8 cellular contexts compared by ENCODE assay signal in genomic region chr22:25447689-25448434, GRCh38.
A peak's percentile ranks its signal among the peaks of the same experiment; 100 is the strongest.
DNase-seq lines count a peak whose midpoint lies in the region; ATAC-seq and TF ChIP-seq lines count a peak whose summit lies in the region.

No MANE protein-coding gene starts in this region.

- intact Hi-C loops in activated T-helper 1 cell treated with anti-CD3 and anti-CD28 coated beads, Interleukin-12 subunit alpha, Interleukin-12 subunit beta, Interleukin-2, Interleukin-4 antibody, amounts not matched to agents 30 ng/mL and 10 ng/mL and 1 ng/mL, durations not matched to agents 14 hours and 24 hours and 36 hours (cut with micrococcal nuclease) = loop anchor here (1.0 to 5.0 kb wide), 8 partner anchors 44 to 366 kb away; partner anchors contain the start of gene GRK3
- intact Hi-C loops in natural killer cell (cut with micrococcal nuclease) = loop anchor here (2.0 kb wide), 1 partner anchor 883 kb away; no protein-coding TSS in a partner anchor

- H3K9me3 Mint-ChIP-seq in activated T-helper 1 cell treated with anti-CD3 and anti-CD28 coated beads, Interleukin-12 subunit alpha, Interleukin-12 subunit beta, Interleukin-2, Interleukin-4 antibody, amounts not matched to agents 30 ng/mL and 10 ng/mL and 1 ng/mL, durations not matched to agents 14 hours and 24 hours and 36 hours = no peaks in the 10 kb centered on the region
- no peaks in the 10 kb centered on the region for H3K9me3 Mint-ChIP-seq in natural killer cell

- H3K36me3 Mint-ChIP-seq in activated T-helper 1 cell treated with anti-CD3 and anti-CD28 coated beads, Interleukin-12 subunit alpha, Interleukin-12 subunit beta, Interleukin-2, Interleukin-4 antibody, amounts not matched to agents 30 ng/mL and 10 ng/mL and 1 ng/mL, durations not matched to agents 14 hours and 24 hours and 36 hours (ENCODE audit: low read depth) = peaks cover 13% of the 10 kb centered on the region
- H3K36me3 Mint-ChIP-seq in natural killer cell = no peaks in the 10 kb centered on the region

- H3K27ac ChIP-seq in Peyer's patch = peak overlapping the region; percentile 60 to 81 (median 77)

- H3K4me1 ChIP-seq in Peyer's patch = peaks cover 0 to 36% (median 2%) of the 10 kb centered on the region in 4 donors

- H3K4me3 ChIP-seq in Jurkat, Clone E6-1 (ENCODE audit: low read length) = peak overlapping the region; percentile 92
- H3K4me3 ChIP-seq in Peyer's patch (peak overlapping the region; percentile 57 to 92 (median 68)), fibroblast of mammary gland (ENCODE audit: control insufficient read depth, low read depth, low read length) (peak overlapping the region; percentile 92)

- no peaks in the 10 kb centered on the region for H3K27me3 ChIP-seq in Peyer's patch

- H3K4me1 Mint-ChIP-seq in activated T-helper 1 cell treated with anti-CD3 and anti-CD28 coated beads, Interleukin-12 subunit alpha, Interleukin-12 subunit beta, Interleukin-2, Interleukin-4 antibody, amounts not matched to agents 30 ng/mL and 10 ng/mL and 1 ng/mL, durations not matched to agents 14 hours and 24 hours and 36 hours (ENCODE audit: low read depth) = peaks cover 38% of the 10 kb centered on the region
- peaks cover 32 to 50% of the 10 kb centered on the region in 2 donors for H3K4me1 Mint-ChIP-seq in natural killer cell

- DNase-seq in DMS153 (lab: John Stamatoyannopoulos, UW) = peak; percentile 77
- peak; percentile 75 for DNase-seq in Jurkat, Clone E6-1 (ENCODE audit: low read depth, low spot score)
- peak; percentile 82 to 95 (median 94) for DNase-seq in Peyer's patch
- peak; percentile 83 for DNase-seq in activated T-helper 1 cell treated with anti-CD3 and anti-CD28 coated beads, Interleukin-12 subunit alpha, Interleukin-12 subunit beta, Interleukin-2, Interleukin-4 antibody, amounts not matched to agents 30 ng/mL and 10 ng/mL and 1 ng/mL, durations not matched to agents 14 hours and 24 hours and 36 hours (ENCODE audit: low spot score)
- DNase-seq in fibroblast of mammary gland (ENCODE audit: low read depth) = peak; percentile 75
- peak; percentile 90 for DNase-seq in natural killer cell
- peak; percentile 74 to 92 (median 84) for DNase-seq in stimulated activated naive CD4-positive, alpha-beta T cell (lab: John Stamatoyannopoulos, UW)

- H3K4me3 Mint-ChIP-seq in activated T-helper 1 cell treated with anti-CD3 and anti-CD28 coated beads, Interleukin-12 subunit alpha, Interleukin-12 subunit beta, Interleukin-2, Interleukin-4 antibody, amounts not matched to agents 30 ng/mL and 10 ng/mL and 1 ng/mL, durations not matched to agents 14 hours and 24 hours and 36 hours = peak overlapping the region; percentile 95
- peak overlapping the region; percentile 99 for H3K4me3 Mint-ChIP-seq in natural killer cell

- no peaks in the 10 kb centered on the region for H3K27me3 Mint-ChIP-seq in activated T-helper 1 cell treated with anti-CD3 and anti-CD28 coated beads, Interleukin-12 subunit alpha, Interleukin-12 subunit beta, Interleukin-2, Interleukin-4 antibody, amounts not matched to agents 30 ng/mL and 10 ng/mL and 1 ng/mL, durations not matched to agents 14 hours and 24 hours and 36 hours (ENCODE audit: insufficient read depth)
- no peaks in the 10 kb centered on the region for H3K27me3 Mint-ChIP-seq in natural killer cell (ENCODE audit: low read depth in 2 of 2)

- no peaks in the 10 kb centered on the region for H3K36me3 ChIP-seq in Peyer's patch

- ATAC-seq in GM21526 (IDR thresholded peaks at IDR 0.05; ENCODE audit: low FRiP score, unreplicated experiment) (peak; percentile 66), natural killer cell (peak; percentile 94 to 96 (median 96))

- peak in 1 of 2 donors; percentile 40 for TF ChIP-seq POLR2A in Peyer's patch (IDR thresholded peaks at IDR 0.05)

- H3K27ac Mint-ChIP-seq in activated T-helper 1 cell treated with anti-CD3 and anti-CD28 coated beads, Interleukin-12 subunit alpha, Interleukin-12 subunit beta, Interleukin-2, Interleukin-4 antibody, amounts not matched to agents 30 ng/mL and 10 ng/mL and 1 ng/mL, durations not matched to agents 14 hours and 24 hours and 36 hours = peak overlapping the region; percentile 94
- peak overlapping the region; percentile 93 to 94 for H3K27ac Mint-ChIP-seq in natural killer cell

- H3K9me3 ChIP-seq in Peyer's patch = no peaks in the 10 kb centered on the region

- peak; percentile 84 to 99 (median 95) for TF ChIP-seq CTCF in Peyer's patch (IDR thresholded peaks at IDR 0.05)
- peak; percentile 86 for TF ChIP-seq CTCF in fibroblast of mammary gland (conservative IDR thresholded peaks at IDR 0.05; ENCODE audit: control insufficient read depth, insufficient read depth, low read depth, low read length)
- peak; percentile 86 for TF ChIP-seq CTCF in natural killer cell (IDR thresholded peaks at IDR 0.05)

Comparison
In these comparisons a context has a peak if more than half of its experiments do, and no peak if none do; other contexts are left out.
1. Peak in every context shown above with its lines: DNase-seq, ATAC-seq, H3K4me3 ChIP-seq and H3K27ac ChIP-seq.